In genomic region chr1:165910764-165911421, GRCh38 we compare ENCODE assay signal across 1 cellular context.
TF ChIP-seq lines count a peak whose summit lies in the region.

No MANE protein-coding gene starts in this region.

TF ChIP-seq in HepG2, 621 proteins besides CTCF, POLR2A, EP300 and RAD21 (continued from another document and continues in another):
- TF ChIP-seq STAT6 (CRISPR knock-in tag; IDR thresholded peaks at IDR 0.05; ENCODE audit: borderline replicate concordance) = no peak; the same call in 1 of the 2 replicates
- no peak for TF ChIP-seq PTBP1 (IDR thresholded peaks at IDR 0.05; ENCODE audit: low read depth, low read length, poor library complexity, severe bottlenecking)
- TF ChIP-seq ZNF639 (CRISPR knock-in tag; conservative IDR thresholded peaks at IDR 0.05) = no peak
- no peak for TF ChIP-seq ZNF839 (CRISPR knock-in tag; IDR thresholded peaks at IDR 0.05; ENCODE audit: borderline replicate concordance)
- no peak for TF ChIP-seq ZMAT5 (CRISPR knock-in tag; IDR thresholded peaks at IDR 0.05; ENCODE audit: borderline replicate concordance, low read depth)
- TF ChIP-seq BCL6 (CRISPR knock-in tag; IDR thresholded peaks at IDR 0.05) = peak; percentile 81
- TF ChIP-seq RORA (CRISPR knock-in tag; IDR thresholded peaks at IDR 0.05) = no peak
- no peak for TF ChIP-seq MZF1 (CRISPR knock-in tag; IDR thresholded peaks at IDR 0.05; ENCODE audit: borderline replicate concordance)
- no peak for TF ChIP-seq ZNF160 (CRISPR knock-in tag; IDR thresholded peaks at IDR 0.05)
- peak; percentile 46; the same call in 1 of the 2 replicates for TF ChIP-seq YEATS2 (CRISPR knock-in tag; IDR thresholded peaks at IDR 0.05; ENCODE audit: borderline replicate concordance)
- peak; percentile 86; the same call in 1 of the 2 replicates for TF ChIP-seq ZNF747 (CRISPR knock-in tag; IDR thresholded peaks at IDR 0.05; ENCODE audit: borderline replicate concordance)
- no peak for TF ChIP-seq ZNF24 (IDR thresholded peaks at IDR 0.05)
- no peak for TF ChIP-seq CEBPZ (IDR thresholded peaks at IDR 0.05; ENCODE audit: low read length)
- TF ChIP-seq, protein P1, sequence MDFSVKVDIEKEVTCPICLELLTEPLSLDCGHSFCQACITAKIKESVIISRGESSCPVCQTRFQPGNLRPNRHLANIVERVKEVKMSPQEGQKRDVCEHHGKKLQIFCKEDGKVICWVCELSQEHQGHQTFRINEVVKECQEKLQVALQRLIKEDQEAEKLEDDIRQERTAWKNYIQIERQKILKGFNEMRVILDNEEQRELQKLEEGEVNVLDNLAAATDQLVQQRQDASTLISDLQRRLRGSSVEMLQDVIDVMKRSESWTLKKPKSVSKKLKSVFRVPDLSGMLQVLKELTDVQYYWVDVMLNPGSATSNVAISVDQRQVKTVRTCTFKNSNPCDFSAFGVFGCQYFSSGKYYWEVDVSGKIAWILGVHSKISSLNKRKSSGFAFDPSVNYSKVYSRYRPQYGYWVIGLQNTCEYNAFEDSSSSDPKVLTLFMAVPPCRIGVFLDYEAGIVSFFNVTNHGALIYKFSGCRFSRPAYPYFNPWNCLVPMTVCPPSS (IDR thresholded peaks at IDR 0.05) = no peak
- TF ChIP-seq SUZ12 (IDR thresholded peaks at IDR 0.05; ENCODE audit: low read depth, low read length) = no peak
- no peak for TF ChIP-seq ZNF446 (CRISPR knock-in tag; IDR thresholded peaks at IDR 0.05)
- TF ChIP-seq CBX1 (IDR thresholded peaks at IDR 0.05; ENCODE audit: low read depth) = peak; percentile 39
- TF ChIP-seq, protein P2, sequence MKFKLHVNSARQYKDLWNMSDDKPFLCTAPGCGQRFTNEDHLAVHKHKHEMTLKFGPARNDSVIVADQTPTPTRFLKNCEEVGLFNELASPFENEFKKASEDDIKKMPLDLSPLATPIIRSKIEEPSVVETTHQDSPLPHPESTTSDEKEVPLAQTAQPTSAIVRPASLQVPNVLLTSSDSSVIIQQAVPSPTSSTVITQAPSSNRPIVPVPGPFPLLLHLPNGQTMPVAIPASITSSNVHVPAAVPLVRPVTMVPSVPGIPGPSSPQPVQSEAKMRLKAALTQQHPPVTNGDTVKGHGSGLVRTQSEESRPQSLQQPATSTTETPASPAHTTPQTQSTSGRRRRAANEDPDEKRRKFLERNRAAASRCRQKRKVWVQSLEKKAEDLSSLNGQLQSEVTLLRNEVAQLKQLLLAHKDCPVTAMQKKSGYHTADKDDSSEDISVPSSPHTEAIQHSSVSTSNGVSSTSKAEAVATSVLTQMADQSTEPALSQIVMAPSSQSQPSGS (CRISPR knock-in tag; IDR thresholded peaks at IDR 0.05) = peak; percentile 67
- TF ChIP-seq ZNF430 (CRISPR knock-in tag; IDR thresholded peaks at IDR 0.05) = no peak
- TF ChIP-seq ZBTB1 (CRISPR knock-in tag; IDR thresholded peaks at IDR 0.05; ENCODE audit: borderline replicate concordance) = no peak
- peak; percentile 63 for TF ChIP-seq RBM39 (IDR thresholded peaks at IDR 0.05; ENCODE audit: low read depth, low read length, poor library complexity, severe bottlenecking)
- peak; percentile 81 for TF ChIP-seq ZNF7 (CRISPR knock-in tag; IDR thresholded peaks at IDR 0.05)
- TF ChIP-seq PBX3 (CRISPR knock-in tag; IDR thresholded peaks at IDR 0.05; ENCODE audit: borderline replicate concordance) = no peak
- TF ChIP-seq ZNF382 (CRISPR knock-in tag; IDR thresholded peaks at IDR 0.05; ENCODE audit: borderline replicate concordance) = no peak
- TF ChIP-seq KLF15 (CRISPR knock-in tag; IDR thresholded peaks at IDR 0.05; ENCODE audit: borderline replicate concordance) = no peak
- no peak for TF ChIP-seq BHLHE40 (IDR thresholded peaks at IDR 0.05; ENCODE audit: low read length)
- TF ChIP-seq ZNF891 (CRISPR knock-in tag; IDR thresholded peaks at IDR 0.05) = peak; percentile 55; the same call in 1 of the 2 replicates
- TF ChIP-seq ZNF441 (CRISPR knock-in tag; IDR thresholded peaks at IDR 0.05; ENCODE audit: borderline replicate concordance) = no peak; the same call in 1 of the 2 replicates
- TF ChIP-seq, protein P3, sequence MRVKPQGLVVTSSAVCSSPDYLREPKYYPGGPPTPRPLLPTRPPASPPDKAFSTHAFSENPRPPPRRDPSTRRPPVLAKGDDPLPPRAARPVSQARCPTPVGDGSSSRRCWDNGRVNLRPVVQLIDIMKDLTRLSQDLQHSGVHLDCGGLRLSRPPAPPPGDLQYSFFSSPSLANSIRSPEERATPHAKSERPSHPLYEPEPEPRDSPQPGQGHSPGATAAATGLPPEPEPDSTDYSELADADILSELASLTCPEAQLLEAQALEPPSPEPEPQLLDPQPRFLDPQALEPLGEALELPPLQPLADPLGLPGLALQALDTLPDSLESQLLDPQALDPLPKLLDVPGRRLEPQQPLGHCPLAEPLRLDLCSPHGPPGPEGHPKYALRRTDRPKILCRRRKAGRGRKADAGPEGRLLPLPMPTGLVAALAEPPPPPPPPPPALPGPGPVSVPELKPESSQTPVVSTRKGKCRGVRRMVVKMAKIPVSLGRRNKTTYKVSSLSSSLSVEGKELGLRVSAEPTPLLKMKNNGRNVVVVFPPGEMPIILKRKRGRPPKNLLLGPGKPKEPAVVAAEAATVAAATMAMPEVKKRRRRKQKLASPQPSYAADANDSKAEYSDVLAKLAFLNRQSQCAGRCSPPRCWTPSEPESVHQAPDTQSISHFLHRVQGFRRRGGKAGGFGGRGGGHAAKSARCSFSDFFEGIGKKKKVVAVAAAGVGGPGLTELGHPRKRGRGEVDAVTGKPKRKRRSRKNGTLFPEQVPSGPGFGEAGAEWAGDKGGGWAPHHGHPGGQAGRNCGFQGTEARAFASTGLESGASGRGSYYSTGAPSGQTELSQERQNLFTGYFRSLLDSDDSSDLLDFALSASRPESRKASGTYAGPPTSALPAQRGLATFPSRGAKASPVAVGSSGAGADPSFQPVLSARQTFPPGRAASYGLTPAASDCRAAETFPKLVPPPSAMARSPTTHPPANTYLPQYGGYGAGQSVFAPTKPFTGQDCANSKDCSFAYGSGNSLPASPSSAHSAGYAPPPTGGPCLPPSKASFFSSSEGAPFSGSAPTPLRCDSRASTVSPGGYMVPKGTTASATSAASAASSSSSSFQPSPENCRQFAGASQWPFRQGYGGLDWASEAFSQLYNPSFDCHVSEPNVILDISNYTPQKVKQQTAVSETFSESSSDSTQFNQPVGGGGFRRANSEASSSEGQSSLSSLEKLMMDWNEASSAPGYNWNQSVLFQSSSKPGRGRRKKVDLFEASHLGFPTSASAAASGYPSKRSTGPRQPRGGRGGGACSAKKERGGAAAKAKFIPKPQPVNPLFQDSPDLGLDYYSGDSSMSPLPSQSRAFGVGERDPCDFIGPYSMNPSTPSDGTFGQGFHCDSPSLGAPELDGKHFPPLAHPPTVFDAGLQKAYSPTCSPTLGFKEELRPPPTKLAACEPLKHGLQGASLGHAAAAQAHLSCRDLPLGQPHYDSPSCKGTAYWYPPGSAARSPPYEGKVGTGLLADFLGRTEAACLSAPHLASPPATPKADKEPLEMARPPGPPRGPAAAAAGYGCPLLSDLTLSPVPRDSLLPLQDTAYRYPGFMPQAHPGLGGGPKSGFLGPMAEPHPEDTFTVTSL (CRISPR knock-in tag; IDR thresholded peaks at IDR 0.05; ENCODE audit: borderline replicate concordance) = peak; percentile 72; the same call in 1 of the 2 replicates
- no peak for TF ChIP-seq ZNF543 (CRISPR knock-in tag; IDR thresholded peaks at IDR 0.05)
- no peak for TF ChIP-seq TCF7L2 (IDR thresholded peaks at IDR 0.05; ENCODE audit: low read depth, low read length)
- no peak for TF ChIP-seq ZNF230 (CRISPR knock-in tag; IDR thresholded peaks at IDR 0.05)
- TF ChIP-seq SOX13 (IDR thresholded peaks at IDR 0.05) = no peak
- peak in 1 of 2 experiments; percentile 76; a peak in 2 of 4 replicates for TF ChIP-seq SOX13 (CRISPR knock-in tag; conservative IDR thresholded peaks at IDR 0.05 in 1 of 2, IDR thresholded peaks at IDR 0.05 in 1 of 2)
- TF ChIP-seq, protein P4, sequence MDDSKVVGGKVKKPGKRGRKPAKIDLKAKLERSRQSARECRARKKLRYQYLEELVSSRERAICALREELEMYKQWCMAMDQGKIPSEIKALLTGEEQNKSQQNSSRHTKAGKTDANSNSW (CRISPR knock-in tag; IDR thresholded peaks at IDR 0.05; ENCODE audit: borderline replicate concordance) = no peak
- TF ChIP-seq DNMT1 (CRISPR knock-in tag; IDR thresholded peaks at IDR 0.05) = no peak
- TF ChIP-seq BATF2 (CRISPR knock-in tag; IDR thresholded peaks at IDR 0.05) = no peak
- TF ChIP-seq ZNF777 (CRISPR knock-in tag; IDR thresholded peaks at IDR 0.05) = no peak
- TF ChIP-seq DBP (CRISPR knock-in tag; IDR thresholded peaks at IDR 0.05; ENCODE audit: not compliant biosample characterization) = no peak
- TF ChIP-seq ZBTB42 (CRISPR knock-in tag; IDR thresholded peaks at IDR 0.05) = peak; percentile 89; the same call in 1 of the 2 replicates
- no peak for TF ChIP-seq NFRKB (IDR thresholded peaks at IDR 0.05)
- TF ChIP-seq ZNF652 (CRISPR knock-in tag; IDR thresholded peaks at IDR 0.05; ENCODE audit: borderline replicate concordance, low read depth) = no peak
- TF ChIP-seq LCORL (IDR thresholded peaks at IDR 0.05) = no peak
- peak; percentile 95 for TF ChIP-seq LCORL (CRISPR knock-in tag; IDR thresholded peaks at IDR 0.05)
